In the genomic region with DNA sequence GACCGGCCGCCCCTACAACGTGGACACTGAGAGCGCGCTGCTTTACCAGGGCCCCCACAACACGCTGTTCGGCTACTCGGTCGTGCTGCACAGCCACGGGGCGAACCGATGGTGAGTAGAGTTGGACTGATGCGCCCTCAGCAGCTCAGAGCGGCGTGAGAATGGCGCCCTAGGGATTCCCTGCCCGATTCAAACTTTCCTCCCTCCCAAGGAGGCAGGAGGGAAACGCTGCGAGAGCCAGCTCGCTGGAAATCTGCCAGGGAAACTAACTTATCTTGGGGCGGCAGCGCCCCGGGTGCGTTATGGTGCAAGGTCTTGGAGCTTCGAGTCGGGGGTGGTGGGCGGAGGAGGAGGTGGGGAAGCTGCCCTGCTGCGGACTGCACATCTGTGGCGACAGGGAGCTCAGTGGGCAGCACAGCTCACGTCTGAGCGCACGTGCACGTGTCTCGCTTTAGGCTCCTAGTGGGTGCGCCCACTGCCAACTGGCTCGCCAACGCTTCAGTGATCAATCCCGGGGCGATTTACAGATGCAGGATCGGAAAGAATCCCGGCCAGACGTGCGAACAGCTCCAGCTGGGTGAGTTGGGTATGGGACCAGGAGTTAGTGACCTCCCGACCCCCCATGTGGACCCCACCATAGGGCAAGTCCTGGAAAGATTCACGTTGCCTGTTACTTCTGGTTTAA, we compare ENCODE assay signal across 9 cellular contexts. TPM values are rescaled to one million over a fixed set of nuclear protein-coding genes. Genes with fewer than 3 reads are reported as not detected.
A peak's percentile ranks its signal among the peaks of the same experiment; 100 is the strongest.
DNase-seq lines count a peak whose midpoint lies in the region; ATAC-seq, FAIRE-seq and TF ChIP-seq lines count a peak whose summit lies in the region.
"Had no signal": no experiment of that assay in that cellular context is flagged by ENCODE, and none has a peak within 500 bp of the region (broad histone marks: within the 10 kb centered on the region; RNA-seq: fewer than 3 reads in every experiment).

No MANE protein-coding gene starts in this region.

- H3K9me3 Mint-ChIP-seq in T-cell (no peaks in the 10 kb centered on the region), astrocyte (ENCODE audit: unreplicated experiment) (no peaks in the 10 kb centered on the region)

- peak; percentile 71 for DNase-seq in NCI-H748 (lab: John Stamatoyannopoulos, UW; ENCODE audit: unreplicated experiment)
- DNase-seq in NCI-H748 treated with DMSO at 0.1 percent for 48 hours (lab: John Stamatoyannopoulos, UW), result no peak
- peak in 30 of 34 experiments; percentile 3 to 59 (median 33) for DNase-seq in T-cell
- DNase-seq in astrocyte (ENCODE audit: low read depth), result peak; percentile 40
- peak; percentile 67 for DNase-seq in iris pigment epithelial cell (ENCODE audit: low read depth)
- peak; percentile 67 to 73 for DNase-seq in stimulated activated CD4-positive, alpha-beta T cell treated with anti-CD3 and anti-CD28 coated beads, Interleukin-2, amount 100 ng/mL, for 24 hours
- no peak for DNase-seq in NCI-H1048 (lab: John Stamatoyannopoulos, UW)

- ATAC-seq in HG03342 (IDR thresholded peaks at IDR 0.05; ENCODE audit: unreplicated experiment), result peak; percentile 19
- ATAC-seq in T-cell (replicated peaks in 1 of 4), result peak; percentile 10 to 23 (median 17)

- no peak for FAIRE-seq in astrocyte (lab: Jason Lieb, UNC)
- FAIRE-seq: A204.1 had no signal

- peaks cover 5% of the 10 kb centered on the region for H3K4me1 ChIP-seq in astrocyte (ENCODE audit: insufficient read depth, low read length)

- no peaks in the 10 kb centered on the region for H3K27me3 Mint-ChIP-seq in T-cell
- peaks cover 11% of the 10 kb centered on the region for H3K27me3 Mint-ChIP-seq in astrocyte (ENCODE audit: low read depth, unreplicated experiment)

- H3K4me3 ChIP-seq in astrocyte (ENCODE audit: insufficient read depth, low read depth, low read length), result peak overlapping the region; percentile 82

- no peak for TF ChIP-seq CTCF in astrocyte (IDR thresholded peaks at IDR 0.05; ENCODE audit: insufficient read depth, low read depth, low read length)

- H3K27ac Mint-ChIP-seq in T-cell (peak overlapping the region; percentile 93 to 98), astrocyte (ENCODE audit: unreplicated experiment) (peak overlapping the region; percentile 63)

- CTCF ChIA-PET in T-cell (lab: Charles Lee), result interaction anchor here (0.6 to 4.2 kb wide), 18 partner anchors 8 to 354 kb away, joined by 3 to 37 read pairs (median 3); no protein-coding TSS in a partner anchor

- H2AFZ ChIP-seq in astrocyte (ENCODE audit: low read depth, low read length), result peak overlapping the region; percentile 94

- H3K9me3 ChIP-seq in astrocyte (ENCODE audit: insufficient read depth, low read depth, low read length), result no peaks in the 10 kb centered on the region

- H3K4me1 Mint-ChIP-seq in T-cell, result peaks cover 49 to 77% (median 55%) of the 10 kb centered on the region in 3 donors
- peaks cover 6% of the 10 kb centered on the region for H3K4me1 Mint-ChIP-seq in astrocyte (ENCODE audit: low read depth, unreplicated experiment)

- H3K36me3 ChIP-seq in astrocyte (ENCODE audit: insufficient read depth, low read length), result no peaks in the 10 kb centered on the region

- peak overlapping the region; percentile 63 for H3K27ac ChIP-seq in astrocyte (ENCODE audit: low read depth, low read length)

- POLR2A ChIA-PET in T-cell (lab: Charles Lee), result interaction anchor here in 1 of 2 donors (0.6 to 1.2 kb wide), 6 partner anchors 9 to 334 kb away, joined by 3 to 6 read pairs (median 4); no protein-coding TSS in a partner anchor

- H3K27me3 ChIP-seq in astrocyte (ENCODE audit: insufficient read depth, low read length), result no peaks in the 10 kb centered on the region

- H3K36me3 Mint-ChIP-seq in T-cell, result peaks cover 27% of the 10 kb centered on the region
- H3K36me3 Mint-ChIP-seq in astrocyte (ENCODE audit: low read depth, unreplicated experiment), result no peaks in the 10 kb centered on the region

- H3K9ac ChIP-seq in astrocyte (ENCODE audit: low read length), result peak overlapping the region; percentile 86

- H4K20me1 ChIP-seq in astrocyte (ENCODE audit: insufficient read depth, low read length), result no peaks in the 10 kb centered on the region

- H3K79me2 ChIP-seq in astrocyte (ENCODE audit: insufficient read depth, low read length), result peaks cover 19% of the 10 kb centered on the region

- peak overlapping the region; percentile 95 for H3K4me2 ChIP-seq in astrocyte (ENCODE audit: low read length)

- H3K4me3 Mint-ChIP-seq in T-cell, result peak overlapping the region; percentile 90 to 97 (median 94)
- H3K4me3 Mint-ChIP-seq in astrocyte (ENCODE audit: unreplicated experiment), result peak overlapping the region; percentile 91

RNA-seq across cellular contexts. Expression of gene ITGA4, which starts 0.7 kb away (rescaled TPM):
- total RNA-seq in T-cell (100 to 1,000 TPM; 150 to 318 (median 255) TPM), astrocyte (20.0 and 23.5 TPM in 2 replicates)

Comparison
In these comparisons a context has a peak if more than half of its experiments do, and no peak if none do; other contexts are left out.
1. DNase-seq: peak in NCI-H748 (single experiment), T-cell (30 of 34), astrocyte (single experiment), iris pigment epithelial cell (single experiment) and stimulated activated CD4-positive, alpha-beta T cell treated with anti-CD3 and anti-CD28 coated beads, Interleukin-2, amount 100 ng/mL, for 24 hours (2 of 2); none in NCI-H748 treated with DMSO at 0.1 percent for 48 hours (single experiment) and NCI-H1048 (single experiment).